In the genomic region with DNA sequence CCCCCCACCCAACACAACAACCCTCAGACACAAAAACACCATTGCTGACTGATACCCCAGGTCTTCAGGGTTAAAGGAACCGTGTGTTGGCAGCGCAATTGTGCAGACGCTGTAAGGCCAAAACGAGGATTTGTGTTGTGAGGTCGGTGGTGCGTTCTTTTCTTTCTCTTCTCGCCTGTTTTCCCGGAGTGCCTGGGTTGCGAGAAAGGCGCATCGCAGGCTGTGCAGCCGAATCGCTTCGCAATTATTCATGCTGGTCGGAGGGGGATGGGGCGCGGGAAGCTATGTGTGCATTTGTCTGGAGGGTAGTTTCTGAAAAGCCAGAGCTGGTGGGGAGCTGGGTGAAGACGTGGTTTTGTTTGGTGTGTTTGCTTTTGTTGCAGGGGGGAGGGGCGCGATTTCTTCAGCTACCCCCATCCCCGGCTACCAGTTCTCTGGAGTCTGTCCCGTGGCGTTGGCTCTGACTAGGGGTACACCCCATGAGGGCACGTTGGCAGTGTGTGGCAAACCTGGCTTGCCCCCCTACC, we compare ENCODE assay signal across 8 cellular contexts. TPM values are rescaled to one million over a fixed set of nuclear protein-coding genes. Genes with fewer than 3 reads are reported as not detected.
DNase-seq lines count a peak whose midpoint lies in the region; ATAC-seq and TF ChIP-seq lines count a peak whose summit lies in the region.

No MANE protein-coding gene starts in this region.

- H3K4me1 ChIP-seq in esophagus muscularis mucosa (peaks cover 31 to 41% (median 39%) of the 10 kb centered on the region in 4 donors), subcutaneous abdominal adipose tissue (ENCODE audit: control insufficient read depth in 5 of 5, insufficient read depth in 5 of 5, low read length in 5 of 5) (peaks cover 0 to 50% (median 31%) of the 10 kb centered on the region in 5 donors)

- 0% methylated on average over 23 of the region's 24 CpGs for WGBS in esophagus muscularis mucosa

- no peaks in the 10 kb centered on the region for H3K27me3 ChIP-seq in esophagus muscularis mucosa
- H3K27me3 ChIP-seq in subcutaneous abdominal adipose tissue (ENCODE audit: control insufficient read depth in 5 of 5, insufficient read depth in 4 of 5, low read length in 5 of 5) = no peaks in the 10 kb centered on the region

- no peak for TF ChIP-seq EP300 in esophagus muscularis mucosa (IDR thresholded peaks at IDR 0.05)

- no peak for TF ChIP-seq CTCF in esophagus muscularis mucosa (IDR thresholded peaks at IDR 0.05)

- DNase-seq in NCI-H1436 (lab: John Stamatoyannopoulos, UW) (peak; percentile 55), NCI-H1436 treated with DMSO at 0.1 percent for 48 hours (lab: John Stamatoyannopoulos, UW) (no peak), NCI-H526 treated with DMSO at 0.1 percent for 48 hours (lab: John Stamatoyannopoulos, UW) (peak; percentile 51), esophagus muscularis mucosa (ENCODE audit: extremely low spot score) (peak; percentile 93), myocyte (ENCODE audit: low read depth) (peak; percentile 71)
- peak; percentile 39 to 58 for DNase-seq in activated T-helper 1 cell treated with anti-CD3 and anti-CD28 coated beads, Interleukin-2, amount 50 U/mL, for 16 hours (ENCODE audit: low read depth in 1 of 2, low spot score in 1 of 2)

- intact Hi-C loops in esophagus muscularis mucosa (cut with DNase I) = loop anchor here (2.0 to 10.0 kb wide), 3 partner anchors 69 to 355 kb away; a partner anchor contains a TSS

- H3K4me3 ChIP-seq in esophagus muscularis mucosa = peak overlapping the region; percentile 80 to 91 (median 86)
- H3K4me3 ChIP-seq in subcutaneous abdominal adipose tissue (ENCODE audit: low read depth in 1 of 5, low read length in 5 of 5) = peak overlapping the region; percentile 77 to 90 (median 79)

- peak overlapping the region in 3 of 5 donors; percentile 14 to 74 (median 42) for H3K9ac ChIP-seq in subcutaneous abdominal adipose tissue (ENCODE audit: low read length in 5 of 5)

- H3K9me3 ChIP-seq in esophagus muscularis mucosa (no peaks in the 10 kb centered on the region), subcutaneous abdominal adipose tissue (ENCODE audit: control insufficient read depth in 5 of 5, low read length in 5 of 5) (no peaks in the 10 kb centered on the region)

- no peaks in the 10 kb centered on the region for H3K36me3 ChIP-seq in esophagus muscularis mucosa
- H3K36me3 ChIP-seq in subcutaneous abdominal adipose tissue (ENCODE audit: control insufficient read depth in 5 of 5, insufficient read depth in 5 of 5, low read length in 5 of 5) = no peaks in the 10 kb centered on the region

- TF ChIP-seq POLR2A in esophagus muscularis mucosa (IDR thresholded peaks at IDR 0.05; ENCODE audit: low read depth) = no peak

- ATAC-seq in HG02938 (IDR thresholded peaks at IDR 0.05; ENCODE audit: unreplicated experiment) = no peak

- H3K27ac ChIP-seq in esophagus muscularis mucosa (replicated peaks in 1 of 4) (peak overlapping the region; percentile 94 to 100 (median 98)), subcutaneous abdominal adipose tissue (ENCODE audit: low read depth, low read length) (peak overlapping the region; percentile 10)

RNA-seq across cellular contexts. Expression of a gene that starts 2.1 kb away (rescaled TPM):
- total RNA-seq in esophagus muscularis mucosa (100 to 1,000 TPM; 198 to 292 (median 226) TPM), myocyte (18.5 and 22.9 TPM in 2 replicates)
- polyA plus RNA-seq in myocyte (2012) = 17.4 TPM
